2 cellular contexts compared by ENCODE assay signal in genomic region chr7:50292165-50292757, GRCh38.
A peak's percentile ranks its signal among the peaks of the same experiment; 100 is the strongest.
TF ChIP-seq lines count a peak whose summit lies in the region.

No MANE protein-coding gene starts in this region.

TF ChIP-seq in GM12878, 131 proteins besides CTCF, POLR2A, EP300 and RAD21 (continues in another document):
- TF ChIP-seq STAT3 (IDR thresholded peaks at IDR 0.05; ENCODE audit: low read depth, low read length): no peak
- peak; percentile 27; the same call in 1 of the 2 replicates for TF ChIP-seq CREB1 (IDR thresholded peaks at IDR 0.05; ENCODE audit: low read depth)
- no peak for TF ChIP-seq ELK1 (IDR thresholded peaks at IDR 0.05; ENCODE audit: low read depth, low read length)
- TF ChIP-seq NFXL1 (IDR thresholded peaks at IDR 0.05; ENCODE audit: borderline replicate concordance): no peak
- no peak for TF ChIP-seq FOXK2 (IDR thresholded peaks at IDR 0.05)
- TF ChIP-seq PKNOX1 (IDR thresholded peaks at IDR 0.05): no peak
- no peak for TF ChIP-seq HDAC6 (IDR thresholded peaks at IDR 0.05; ENCODE audit: unreplicated experiment)
- peak; percentile 89 for TF ChIP-seq CUX1 (IDR thresholded peaks at IDR 0.05; ENCODE audit: insufficient replicate concordance, low read depth, low read length)
- TF ChIP-seq PAX5 (IDR thresholded peaks at IDR 0.05; ENCODE audit: borderline replicate concordance, low read depth, low read length): no peak
- TF ChIP-seq WRNIP1 (IDR thresholded peaks at IDR 0.05; ENCODE audit: borderline replicate concordance, low read depth, low read length): no peak
- no peak for TF ChIP-seq REST (IDR thresholded peaks at IDR 0.05; ENCODE audit: low read depth, low read length)
- TF ChIP-seq RB1 (IDR thresholded peaks at IDR 0.05; ENCODE audit: borderline replicate concordance): no peak
- no peak for TF ChIP-seq NFYA (IDR thresholded peaks at IDR 0.05; ENCODE audit: borderline replicate concordance, low read depth, low read length)

TF ChIP-seq in SK-N-SH, 30 proteins besides CTCF, POLR2A, EP300 and RAD21:
- TF ChIP-seq SMC3 (IDR thresholded peaks at IDR 0.05; ENCODE audit: low read depth, low read length) (no peak), RFX5 (IDR thresholded peaks at IDR 0.05; ENCODE audit: low read length) (no peak), NFIC (IDR thresholded peaks at IDR 0.05; ENCODE audit: borderline replicate concordance) (no peak), POLR2AphosphoS5 (IDR thresholded peaks at IDR 0.05; ENCODE audit: low read depth, low read length) (no peak), CHD2 (IDR thresholded peaks at IDR 0.05; ENCODE audit: low read length, partially characterized antibody) (no peak), TEAD4 (IDR thresholded peaks at IDR 0.05; ENCODE audit: borderline replicate concordance, insufficient read depth) (no peak), FOXM1 (IDR thresholded peaks at IDR 0.05; ENCODE audit: low read depth) (no peak), RCOR1 (IDR thresholded peaks at IDR 0.05; ENCODE audit: low read length) (no peak), SIN3A (IDR thresholded peaks at IDR 0.05; ENCODE audit: borderline replicate concordance, low read depth, low read length) (no peak), GABPA (IDR thresholded peaks at IDR 0.05; ENCODE audit: low read depth) (no peak), TCF12 (IDR thresholded peaks at IDR 0.05) (no peak), RXRA (IDR thresholded peaks at IDR 0.05; ENCODE audit: borderline replicate concordance, low read depth) (no peak)
TF ChIP-seq in SK-N-SH: peak in this region for 0.
